In genomic region chr7:100583132-100584045, GRCh38 we compare ENCODE assay signal across 1 cellular context.
A peak's percentile ranks its signal among the peaks of the same experiment; 100 is the strongest.
TF ChIP-seq lines count a peak whose summit lies in the region.

No MANE protein-coding gene starts in this region.

TF ChIP-seq in K562, 482 proteins besides CTCF, POLR2A, EP300 and RAD21:
- 0 out of 2 replicates have a peak, but pooled peaks have one; percentile 9 for TF ChIP-seq CEBPG (CRISPR knock-in tag; IDR thresholded peaks at IDR 0.05)
- TF ChIP-seq CEBPG (tag; conservative IDR thresholded peaks at IDR 0.05 in 1 of 2, IDR thresholded peaks at IDR 0.05 in 1 of 2): no peak
- 0 out of 2 replicates have a peak, but pooled peaks have one; percentile 14 for TF ChIP-seq RBFOX2 (IDR thresholded peaks at IDR 0.05; ENCODE audit: low read depth, low read length)
- no peak for TF ChIP-seq NFE2L1 (tag; IDR thresholded peaks at IDR 0.05; ENCODE audit: borderline replicate concordance, low read depth)
- peak; percentile 24; the same call in 1 of the 2 replicates for TF ChIP-seq MAX (CRISPR knock-in tag; IDR thresholded peaks at IDR 0.05)
- no peak for TF ChIP-seq MCM2 (IDR thresholded peaks at IDR 0.05; ENCODE audit: low read depth)
- no peak for TF ChIP-seq ARID3A (IDR thresholded peaks at IDR 0.05; ENCODE audit: borderline replicate concordance, low read depth, low read length)
- TF ChIP-seq ZNF384 (IDR thresholded peaks at IDR 0.05; ENCODE audit: low read depth, low read length): no peak
- TF ChIP-seq, protein P1, sequence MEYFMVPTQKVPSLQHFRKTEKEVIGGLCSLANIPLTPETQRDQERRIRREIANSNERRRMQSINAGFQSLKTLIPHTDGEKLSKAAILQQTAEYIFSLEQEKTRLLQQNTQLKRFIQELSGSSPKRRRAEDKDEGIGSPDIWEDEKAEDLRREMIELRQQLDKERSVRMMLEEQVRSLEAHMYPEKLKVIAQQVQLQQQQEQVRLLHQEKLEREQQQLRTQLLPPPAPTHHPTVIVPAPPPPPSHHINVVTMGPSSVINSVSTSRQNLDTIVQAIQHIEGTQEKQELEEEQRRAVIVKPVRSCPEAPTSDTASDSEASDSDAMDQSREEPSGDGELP (CRISPR knock-in tag; IDR thresholded peaks at IDR 0.05; ENCODE audit: borderline replicate concordance): 0 out of 2 replicates have a peak, but pooled peaks have one; percentile 31
- TF ChIP-seq EGR1 (conservative IDR thresholded peaks at IDR 0.05): 0 out of 2 replicates have a peak, but pooled peaks have one; percentile 13
- TF ChIP-seq HDAC8 (tag; IDR thresholded peaks at IDR 0.05): no peak
- TF ChIP-seq TFE3 (CRISPR knock-in tag; IDR thresholded peaks at IDR 0.05): peak; percentile 20; the same call in 1 of the 2 replicates
- no peak for TF ChIP-seq HMG20B (CRISPR knock-in tag; IDR thresholded peaks at IDR 0.05)
- TF ChIP-seq CBX3 (IDR thresholded peaks at IDR 0.05; ENCODE audit: borderline replicate concordance in 1 of 2, low read length in 2 of 2): no peak
- TF ChIP-seq ZNF354B (CRISPR knock-in tag; IDR thresholded peaks at IDR 0.05): no peak
- no peak for TF ChIP-seq ZNF311 (CRISPR knock-in tag; IDR thresholded peaks at IDR 0.05)
- no peak for TF ChIP-seq ZNF133 (CRISPR knock-in tag; IDR thresholded peaks at IDR 0.05)
- no peak for TF ChIP-seq PTBP1 (IDR thresholded peaks at IDR 0.05; ENCODE audit: low read depth, low read length)
- TF ChIP-seq ZFP36 (IDR thresholded peaks at IDR 0.05; ENCODE audit: low read depth, low read length, partially characterized antibody): no peak
- TF ChIP-seq ZNF3 (CRISPR knock-in tag; IDR thresholded peaks at IDR 0.05): no peak
- TF ChIP-seq ZNF780A (CRISPR knock-in tag; IDR thresholded peaks at IDR 0.05): no peak
- no peak for TF ChIP-seq ZNF76 (CRISPR knock-in tag; IDR thresholded peaks at IDR 0.05; ENCODE audit: borderline replicate concordance)
- TF ChIP-seq POLR2AphosphoS5 (IDR thresholded peaks at IDR 0.05; ENCODE audit: control insufficient read depth, insufficient read depth, low read depth, low read length): no peak
- no peak for TF ChIP-seq SAFB (IDR thresholded peaks at IDR 0.05; ENCODE audit: borderline replicate concordance, low read depth, low read length)
- TF ChIP-seq TEAD1 (CRISPR knock-in tag; IDR thresholded peaks at IDR 0.05): 0 out of 4 replicates have a peak, but pooled peaks of 1 of the 2 experiments have one; percentile 25
- no peak for TF ChIP-seq BACH1 (tag; IDR thresholded peaks at IDR 0.05)
- TF ChIP-seq GATA2 (CRISPR knock-in tag; IDR thresholded peaks at IDR 0.05): no peak
- TF ChIP-seq, protein P2, sequence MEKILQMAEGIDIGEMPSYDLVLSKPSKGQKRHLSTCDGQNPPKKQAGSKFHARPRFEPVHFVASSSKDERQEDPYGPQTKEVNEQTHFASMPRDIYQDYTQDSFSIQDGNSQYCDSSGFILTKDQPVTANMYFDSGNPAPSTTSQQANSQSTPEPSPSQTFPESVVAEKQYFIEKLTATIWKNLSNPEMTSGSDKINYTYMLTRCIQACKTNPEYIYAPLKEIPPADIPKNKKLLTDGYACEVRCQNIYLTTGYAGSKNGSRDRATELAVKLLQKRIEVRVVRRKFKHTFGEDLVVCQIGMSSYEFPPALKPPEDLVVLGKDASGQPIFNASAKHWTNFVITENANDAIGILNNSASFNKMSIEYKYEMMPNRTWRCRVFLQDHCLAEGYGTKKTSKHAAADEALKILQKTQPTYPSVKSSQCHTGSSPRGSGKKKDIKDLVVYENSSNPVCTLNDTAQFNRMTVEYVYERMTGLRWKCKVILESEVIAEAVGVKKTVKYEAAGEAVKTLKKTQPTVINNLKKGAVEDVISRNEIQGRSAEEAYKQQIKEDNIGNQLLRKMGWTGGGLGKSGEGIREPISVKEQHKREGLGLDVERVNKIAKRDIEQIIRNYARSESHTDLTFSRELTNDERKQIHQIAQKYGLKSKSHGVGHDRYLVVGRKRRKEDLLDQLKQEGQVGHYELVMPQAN (IDR thresholded peaks at IDR 0.05; ENCODE audit: borderline replicate concordance): no peak
- TF ChIP-seq ZZZ3 (IDR thresholded peaks at IDR 0.05): no peak
- no peak for TF ChIP-seq EHMT2 (IDR thresholded peaks at IDR 0.05)
- TF ChIP-seq ZEB2 (IDR thresholded peaks at IDR 0.05): no peak
- no peak for TF ChIP-seq CBFA2T2 (conservative IDR thresholded peaks at IDR 0.05)
- TF ChIP-seq ZFX (CRISPR knock-in tag; IDR thresholded peaks at IDR 0.05): 0 out of 2 replicates have a peak, but pooled peaks have one; percentile 8
- TF ChIP-seq, protein P3, sequence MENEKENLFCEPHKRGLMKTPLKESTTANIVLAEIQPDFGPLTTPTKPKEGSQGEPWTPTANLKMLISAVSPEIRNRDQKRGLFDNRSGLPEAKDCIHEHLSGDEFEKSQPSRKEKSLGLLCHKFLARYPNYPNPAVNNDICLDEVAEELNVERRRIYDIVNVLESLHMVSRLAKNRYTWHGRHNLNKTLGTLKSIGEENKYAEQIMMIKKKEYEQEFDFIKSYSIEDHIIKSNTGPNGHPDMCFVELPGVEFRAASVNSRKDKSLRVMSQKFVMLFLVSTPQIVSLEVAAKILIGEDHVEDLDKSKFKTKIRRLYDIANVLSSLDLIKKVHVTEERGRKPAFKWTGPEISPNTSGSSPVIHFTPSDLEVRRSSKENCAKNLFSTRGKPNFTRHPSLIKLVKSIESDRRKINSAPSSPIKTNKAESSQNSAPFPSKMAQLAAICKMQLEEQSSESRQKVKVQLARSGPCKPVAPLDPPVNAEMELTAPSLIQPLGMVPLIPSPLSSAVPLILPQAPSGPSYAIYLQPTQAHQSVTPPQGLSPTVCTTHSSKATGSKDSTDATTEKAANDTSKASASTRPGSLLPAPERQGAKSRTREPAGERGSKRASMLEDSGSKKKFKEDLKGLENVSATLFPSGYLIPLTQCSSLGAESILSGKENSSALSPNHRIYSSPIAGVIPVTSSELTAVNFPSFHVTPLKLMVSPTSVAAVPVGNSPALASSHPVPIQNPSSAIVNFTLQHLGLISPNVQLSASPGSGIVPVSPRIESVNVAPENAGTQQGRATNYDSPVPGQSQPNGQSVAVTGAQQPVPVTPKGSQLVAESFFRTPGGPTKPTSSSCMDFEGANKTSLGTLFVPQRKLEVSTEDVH (IDR thresholded peaks at IDR 0.05; ENCODE audit: low read depth, partially characterized antibody): no peak
- TF ChIP-seq, protein P4, sequence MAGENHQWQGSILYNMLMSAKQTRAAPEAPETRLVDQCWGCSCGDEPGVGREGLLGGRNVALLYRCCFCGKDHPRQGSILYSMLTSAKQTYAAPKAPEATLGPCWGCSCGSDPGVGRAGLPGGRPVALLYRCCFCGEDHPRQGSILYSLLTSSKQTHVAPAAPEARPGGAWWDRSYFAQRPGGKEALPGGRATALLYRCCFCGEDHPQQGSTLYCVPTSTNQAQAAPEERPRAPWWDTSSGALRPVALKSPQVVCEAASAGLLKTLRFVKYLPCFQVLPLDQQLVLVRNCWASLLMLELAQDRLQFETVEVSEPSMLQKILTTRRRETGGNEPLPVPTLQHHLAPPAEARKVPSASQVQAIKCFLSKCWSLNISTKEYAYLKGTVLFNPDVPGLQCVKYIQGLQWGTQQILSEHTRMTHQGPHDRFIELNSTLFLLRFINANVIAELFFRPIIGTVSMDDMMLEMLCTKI (IDR thresholded peaks at IDR 0.05; ENCODE audit: partially characterized antibody): no peak
- TF ChIP-seq NBN (IDR thresholded peaks at IDR 0.05; ENCODE audit: low read depth): no peak
- TF ChIP-seq MYBL2 (IDR thresholded peaks at IDR 0.05; ENCODE audit: low read depth): no peak
- TF ChIP-seq MYBL2 (CRISPR knock-in tag; IDR thresholded peaks at IDR 0.05; ENCODE audit: borderline replicate concordance): no peak
- no peak for TF ChIP-seq HDAC6 (IDR thresholded peaks at IDR 0.05; ENCODE audit: low read depth, low read length)
- no peak for TF ChIP-seq POLR2B (IDR thresholded peaks at IDR 0.05; ENCODE audit: low read depth, partially characterized antibody)
- peak; percentile 50; the same call in 1 of the 2 replicates for TF ChIP-seq ETV5 (CRISPR knock-in tag; IDR thresholded peaks at IDR 0.05; ENCODE audit: low read depth)
- 0 out of 2 replicates have a peak, but pooled peaks have one; percentile 47 for TF ChIP-seq ZNF175 (CRISPR knock-in tag; IDR thresholded peaks at IDR 0.05; ENCODE audit: low read depth)
- TF ChIP-seq ZBTB1 (CRISPR knock-in tag; IDR thresholded peaks at IDR 0.05; ENCODE audit: borderline replicate concordance, low read depth): no peak
- TF ChIP-seq, protein P5, sequence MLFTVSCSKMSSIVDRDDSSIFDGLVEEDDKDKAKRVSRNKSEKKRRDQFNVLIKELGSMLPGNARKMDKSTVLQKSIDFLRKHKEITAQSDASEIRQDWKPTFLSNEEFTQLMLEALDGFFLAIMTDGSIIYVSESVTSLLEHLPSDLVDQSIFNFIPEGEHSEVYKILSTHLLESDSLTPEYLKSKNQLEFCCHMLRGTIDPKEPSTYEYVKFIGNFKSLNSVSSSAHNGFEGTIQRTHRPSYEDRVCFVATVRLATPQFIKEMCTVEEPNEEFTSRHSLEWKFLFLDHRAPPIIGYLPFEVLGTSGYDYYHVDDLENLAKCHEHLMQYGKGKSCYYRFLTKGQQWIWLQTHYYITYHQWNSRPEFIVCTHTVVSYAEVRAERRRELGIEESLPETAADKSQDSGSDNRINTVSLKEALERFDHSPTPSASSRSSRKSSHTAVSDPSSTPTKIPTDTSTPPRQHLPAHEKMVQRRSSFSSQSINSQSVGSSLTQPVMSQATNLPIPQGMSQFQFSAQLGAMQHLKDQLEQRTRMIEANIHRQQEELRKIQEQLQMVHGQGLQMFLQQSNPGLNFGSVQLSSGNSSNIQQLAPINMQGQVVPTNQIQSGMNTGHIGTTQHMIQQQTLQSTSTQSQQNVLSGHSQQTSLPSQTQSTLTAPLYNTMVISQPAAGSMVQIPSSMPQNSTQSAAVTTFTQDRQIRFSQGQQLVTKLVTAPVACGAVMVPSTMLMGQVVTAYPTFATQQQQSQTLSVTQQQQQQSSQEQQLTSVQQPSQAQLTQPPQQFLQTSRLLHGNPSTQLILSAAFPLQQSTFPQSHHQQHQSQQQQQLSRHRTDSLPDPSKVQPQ (CRISPR knock-in tag; IDR thresholded peaks at IDR 0.05; ENCODE audit: borderline replicate concordance): no peak
- TF ChIP-seq GABPA (tag; conservative IDR thresholded peaks at IDR 0.05; ENCODE audit: low read depth): peak; percentile 69
- TF ChIP-seq, protein P6, sequence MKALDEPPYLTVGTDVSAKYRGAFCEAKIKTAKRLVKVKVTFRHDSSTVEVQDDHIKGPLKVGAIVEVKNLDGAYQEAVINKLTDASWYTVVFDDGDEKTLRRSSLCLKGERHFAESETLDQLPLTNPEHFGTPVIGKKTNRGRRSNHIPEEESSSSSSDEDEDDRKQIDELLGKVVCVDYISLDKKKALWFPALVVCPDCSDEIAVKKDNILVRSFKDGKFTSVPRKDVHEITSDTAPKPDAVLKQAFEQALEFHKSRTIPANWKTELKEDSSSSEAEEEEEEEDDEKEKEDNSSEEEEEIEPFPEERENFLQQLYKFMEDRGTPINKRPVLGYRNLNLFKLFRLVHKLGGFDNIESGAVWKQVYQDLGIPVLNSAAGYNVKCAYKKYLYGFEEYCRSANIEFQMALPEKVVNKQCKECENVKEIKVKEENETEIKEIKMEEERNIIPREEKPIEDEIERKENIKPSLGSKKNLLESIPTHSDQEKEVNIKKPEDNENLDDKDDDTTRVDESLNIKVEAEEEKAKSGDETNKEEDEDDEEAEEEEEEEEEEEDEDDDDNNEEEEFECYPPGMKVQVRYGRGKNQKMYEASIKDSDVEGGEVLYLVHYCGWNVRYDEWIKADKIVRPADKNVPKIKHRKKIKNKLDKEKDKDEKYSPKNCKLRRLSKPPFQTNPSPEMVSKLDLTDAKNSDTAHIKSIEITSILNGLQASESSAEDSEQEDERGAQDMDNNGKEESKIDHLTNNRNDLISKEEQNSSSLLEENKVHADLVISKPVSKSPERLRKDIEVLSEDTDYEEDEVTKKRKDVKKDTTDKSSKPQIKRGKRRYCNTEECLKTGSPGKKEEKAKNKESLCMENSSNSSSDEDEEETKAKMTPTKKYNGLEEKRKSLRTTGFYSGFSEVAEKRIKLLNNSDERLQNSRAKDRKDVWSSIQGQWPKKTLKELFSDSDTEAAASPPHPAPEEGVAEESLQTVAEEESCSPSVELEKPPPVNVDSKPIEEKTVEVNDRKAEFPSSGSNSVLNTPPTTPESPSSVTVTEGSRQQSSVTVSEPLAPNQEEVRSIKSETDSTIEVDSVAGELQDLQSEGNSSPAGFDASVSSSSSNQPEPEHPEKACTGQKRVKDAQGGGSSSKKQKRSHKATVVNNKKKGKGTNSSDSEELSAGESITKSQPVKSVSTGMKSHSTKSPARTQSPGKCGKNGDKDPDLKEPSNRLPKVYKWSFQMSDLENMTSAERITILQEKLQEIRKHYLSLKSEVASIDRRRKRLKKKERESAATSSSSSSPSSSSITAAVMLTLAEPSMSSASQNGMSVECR (CRISPR knock-in tag; IDR thresholded peaks at IDR 0.05): peak; percentile 50; the same call in 1 of the 2 replicates
- no peak for TF ChIP-seq ZBTB17 (CRISPR knock-in tag; IDR thresholded peaks at IDR 0.05)
- 0 out of 4 replicates have a peak, but pooled peaks of 1 of the 2 experiments have one; percentile 50 for TF ChIP-seq FOXA3 (CRISPR knock-in tag; conservative IDR thresholded peaks at IDR 0.05 in 1 of 2, IDR thresholded peaks at IDR 0.05 in 1 of 2)
- no peak for TF ChIP-seq ARNT (IDR thresholded peaks at IDR 0.05)
